In genomic region chr2:52895726-52896340, GRCh38 we compare ENCODE assay signal across 22 cellular contexts.
"Had no signal": no experiment of that assay in that cellular context is flagged by ENCODE, and none has a peak within 500 bp of the region (broad histone marks: within the 10 kb centered on the region; RNA-seq: fewer than 3 reads in every experiment).

No MANE protein-coding gene starts in this region.

- H3K4me1 ChIP-seq: ascending aorta, body of pancreas had no signal

- H3K4me3 ChIP-seq: ascending aorta, body of pancreas had no signal

- DNase-seq: activated CD4-positive, alpha-beta T cell treated with anti-CD3 and anti-CD28 coated beads for 48 hours; activated CD4-positive, alpha-beta T cell treated with anti-CD3 and anti-CD28 coated beads, Interleukin-2, amount 50 U/mL, for 4 hours; activated CD4-positive, CD25-positive, alpha-beta regulatory T cell treated with anti-CD3 and anti-CD28 coated beads, Interleukin-2, amount 50 U/mL, for 72 hours; activated CD8-positive, alpha-beta memory T cell treated with anti-CD3 and anti-CD28 coated beads, Interleukin-2, amount 10 ng/mL, durations not matched to agents 7 days and 5 days; activated effector memory CD4-positive, alpha-beta T cell treated with Interleukin-2 at 50 U/mL for 16 hours; activated naive CD4-positive, alpha-beta T cell; activated naive CD8-positive, alpha-beta T cell treated with anti-CD3 and anti-CD28 coated beads, Interleukin-2, amount 50 U/mL, for 24 hours; activated T-cell treated with anti-CD3 and anti-CD28 coated beads, Interleukin-2, amount 50 U/mL, for 24 hours; amniotic stem cell; body of pancreas; central memory CD4-positive, alpha-beta T cell; Kasumi-1; KBM-7; NCI-H1092; NCI-H1417 treated with DMSO at 0.1 percent for 48 hours; NCI-H1694 treated with DMSO at 0.1 percent for 48 hours; NCI-H2029 treated with DMSO at 0.1 percent for 48 hours; NCI-H345; NCI-H510A; NCI-H526 treated with DMSO at 0.1 percent for 48 hours; SHP77 treated with DMSO at 0.1 percent for 48 hours had no signal

- H3K27ac ChIP-seq: ascending aorta, body of pancreas had no signal

- H3K36me3 ChIP-seq: ascending aorta had no signal

- H3K27me3 ChIP-seq: ascending aorta, body of pancreas had no signal
